In genomic region chr11:10857604-10858504, GRCh38 we compare ENCODE assay signal across 1 cellular context.
A peak's percentile ranks its signal among the peaks of the same experiment; 100 is the strongest.
TF ChIP-seq lines count a peak whose summit lies in the region.

ZBED5 (minus strand) TSS chr11:10858053; CDS start chr11:10854945, 3,108 bp downstream.

TF ChIP-seq in HepG2, 621 proteins besides CTCF, POLR2A, EP300 and RAD21 (continued from another document and continues in another):
- TF ChIP-seq NR1H2 (CRISPR knock-in tag; IDR thresholded peaks at IDR 0.05; ENCODE audit: borderline replicate concordance, low read depth) (no peak), ZNF264 (CRISPR knock-in tag; IDR thresholded peaks at IDR 0.05) (no peak; the same call in none of the 2 replicates), ZBTB33 (CRISPR knock-in tag; IDR thresholded peaks at IDR 0.05) (no peak; the same call in 1 of the 2 replicates), MAFF (IDR thresholded peaks at IDR 0.05; ENCODE audit: low read depth, low read length) (no peak), NR2F2 (IDR thresholded peaks at IDR 0.05; ENCODE audit: borderline replicate concordance, low read depth) (no peak), GATA4 (IDR thresholded peaks at IDR 0.05; ENCODE audit: borderline replicate concordance, low read depth) (0 out of 2 replicates have a peak, but pooled peaks have one; percentile 11), GMEB2 (CRISPR knock-in tag; IDR thresholded peaks at IDR 0.05; ENCODE audit: low read depth) (no peak), GTF3A (CRISPR knock-in tag; conservative IDR thresholded peaks at IDR 0.05) (no peak), ZNF781 (CRISPR knock-in tag; IDR thresholded peaks at IDR 0.05; ENCODE audit: borderline replicate concordance, not compliant biosample characterization) (peak; percentile 7), PRMT3 (CRISPR knock-in tag; IDR thresholded peaks at IDR 0.05; ENCODE audit: borderline replicate concordance, low read depth) (no peak; the same call in 1 of the 2 replicates), MNT (IDR thresholded peaks at IDR 0.05) (no peak), ZHX2 (IDR thresholded peaks at IDR 0.05; ENCODE audit: low read depth) (peak; percentile 94), ZHX2 (CRISPR knock-in tag; IDR thresholded peaks at IDR 0.05; ENCODE audit: borderline replicate concordance) (no peak), ZNF383 (CRISPR knock-in tag; IDR thresholded peaks at IDR 0.05; ENCODE audit: borderline replicate concordance) (no peak), ZBTB49 (CRISPR knock-in tag; IDR thresholded peaks at IDR 0.05; ENCODE audit: borderline replicate concordance) (0 out of 2 replicates have a peak, but pooled peaks have one; percentile 12), SOX6 (IDR thresholded peaks at IDR 0.05) (no peak), SOX6 (CRISPR knock-in tag; IDR thresholded peaks at IDR 0.05) (peak; percentile 51), NR0B2 (CRISPR knock-in tag; IDR thresholded peaks at IDR 0.05) (no peak), XRCC5 (optimal IDR thresholded peaks at IDR 0.05; ENCODE audit: low read length) (no peak), CBFB (CRISPR knock-in tag; IDR thresholded peaks at IDR 0.05) (no peak), REST (IDR thresholded peaks at IDR 0.05; ENCODE audit: borderline replicate concordance in 1 of 2, low read depth in 1 of 2, low read length in 2 of 2) (no peak; a peak in 1 of 4 replicates), DNMT3B (CRISPR knock-in tag; conservative IDR thresholded peaks at IDR 0.05) (no peak), ZNF335 (CRISPR knock-in tag; IDR thresholded peaks at IDR 0.05) (0 out of 2 replicates have a peak, but pooled peaks have one; percentile 60), JUN (CRISPR knock-in tag; IDR thresholded peaks at IDR 0.05) (no peak), PHF5A (CRISPR knock-in tag; IDR thresholded peaks at IDR 0.05; ENCODE audit: low read depth, unreplicated experiment) (peak; percentile 28), ZNF766 (CRISPR knock-in tag; IDR thresholded peaks at IDR 0.05; ENCODE audit: borderline replicate concordance) (peak; percentile 42; the same call in 1 of the 2 replicates), ARID3A (IDR thresholded peaks at IDR 0.05; ENCODE audit: low read depth, low read length) (no peak; the same call in 1 of the 2 replicates), DR1 (CRISPR knock-in tag; IDR thresholded peaks at IDR 0.05) (peak; percentile 86), TP53 (CRISPR knock-in tag; conservative IDR thresholded peaks at IDR 0.05) (no peak), ZNF724P (CRISPR knock-in tag; IDR thresholded peaks at IDR 0.05; ENCODE audit: borderline replicate concordance) (0 out of 2 replicates have a peak, but pooled peaks have one; percentile 12), ZFP41 (CRISPR knock-in tag; IDR thresholded peaks at IDR 0.05; ENCODE audit: borderline replicate concordance) (no peak), ZNF616 (CRISPR knock-in tag; IDR thresholded peaks at IDR 0.05; ENCODE audit: low read depth) (no peak), NPAS2 (CRISPR knock-in tag; IDR thresholded peaks at IDR 0.05; ENCODE audit: borderline replicate concordance) (no peak), THAP9 (CRISPR knock-in tag; IDR thresholded peaks at IDR 0.05; ENCODE audit: borderline replicate concordance) (peak; percentile 96)
